15 cellular contexts compared by ENCODE assay signal in genomic region chr5:173868096-173868879, GRCh38. TPM values are rescaled to one million over a fixed set of nuclear protein-coding genes. Genes with fewer than 3 reads are reported as not detected.
DNase-seq lines count a peak whose midpoint lies in the region; ATAC-seq and TF ChIP-seq lines count a peak whose summit lies in the region.
"Had no signal": no experiment of that assay in that cellular context is flagged by ENCODE, and none has a peak within 500 bp of the region (broad histone marks: within the 10 kb centered on the region; RNA-seq: fewer than 3 reads in every experiment).

No MANE protein-coding gene starts in this region.

- ATAC-seq in GM18870 (IDR thresholded peaks at IDR 0.05; ENCODE audit: unreplicated experiment) (no peak), GM18498 (IDR thresholded peaks at IDR 0.05; ENCODE audit: unreplicated experiment) (no peak)
- ATAC-seq: activated CD8-positive, alpha-beta memory T cell treated with anti-CD3 and anti-CD28 coated beads, Interleukin-2, amount 10 ng/mL, durations not matched to agents 7 days and 5 days; activated naive CD8-positive, alpha-beta T cell treated with anti-CD3 and anti-CD28 coated beads, Interleukin-2, amount 50 U/mL, for 24 hours; stimulated activated naive CD8-positive, alpha-beta T cell treated with anti-CD3 and anti-CD28 coated beads, Interleukin-15, amount 100 ng/mL, for 72 hours had no signal

- DNase-seq in HL-60 (ENCODE audit: low read depth in 1 of 2, low spot score in 1 of 2): peak; percentile 63 to 72
- DNase-seq in SKM-1 (lab: John Stamatoyannopoulos, UW; ENCODE audit: unreplicated experiment): peak; percentile 74
- DNase-seq in epithelial cell of prostate (ENCODE audit: low read depth, low spot score): no peak
- DNase-seq in renal cortical epithelial cell (ENCODE audit: low read depth): peak; percentile 88
- DNase-seq in AG08396 (ENCODE audit: low spot score): no peak
- DNase-seq in medulla oblongata (ENCODE audit: extremely low spot score): no peak
- DNase-seq: activated CD8-positive, alpha-beta memory T cell treated with anti-CD3 and anti-CD28 coated beads, Interleukin-2, amount 10 ng/mL, durations not matched to agents 7 days and 5 days; activated naive CD8-positive, alpha-beta T cell treated with anti-CD3 and anti-CD28 coated beads, Interleukin-2, amount 50 U/mL, for 24 hours; NCI-H774; stimulated activated CD4-positive, alpha-beta T cell treated with anti-CD3 and anti-CD28 coated beads, Interleukin-2, amount 100 ng/mL, for 24 hours; stimulated activated naive CD8-positive, alpha-beta T cell treated with anti-CD3 and anti-CD28 coated beads, Interleukin-15, amount 100 ng/mL, for 72 hours; T-helper 2 cell had no signal

- H3K27ac ChIP-seq in HL-60 (replicated peaks) (peak overlapping the region; percentile 43), epithelial cell of prostate (peak overlapping the region; percentile 1)
- H3K27ac ChIP-seq: neural progenitor cell had no signal

- no peaks in the 10 kb centered on the region for H3K27me3 ChIP-seq in HL-60 (ENCODE audit: insufficient read depth, poor library complexity, severe bottlenecking)
- H3K27me3 ChIP-seq: neural progenitor cell had no signal

- H3K4me3 ChIP-seq in HL-60 (replicated peaks; ENCODE audit: insufficient read depth, low read length): no peak overlapping the region
- H3K4me3 ChIP-seq: neural progenitor cell had no signal

- TF ChIP-seq CTCF in HL-60 (IDR thresholded peaks at IDR 0.05; ENCODE audit: insufficient read depth, low read length): no peak

RNA-seq across cellular contexts. Expression of gene CPEB4, which starts 19.9 kb away (rescaled TPM):
- total RNA-seq in renal cortical epithelial cell: 33.0 and 66.6 TPM in 2 replicates

Comparison
In these comparisons a context has a peak if more than half of its experiments do, and no peak if none do; other contexts are left out.
1. DNase-seq: peak in HL-60 (2 of 2), SKM-1 (single experiment) and renal cortical epithelial cell (single experiment); none in epithelial cell of prostate (single experiment), AG08396 (single experiment) and medulla oblongata (single experiment).